ENCODE assay signal across 26 cellular contexts in genomic region chr18:35571138-35571537, GRCh38.
"Had no signal": no experiment of that assay in that cellular context is flagged by ENCODE, and none has a peak within 500 bp of the region (broad histone marks: within the 10 kb centered on the region; RNA-seq: fewer than 3 reads in every experiment).

No MANE protein-coding gene starts in this region.

- H3K4me1 ChIP-seq: body of pancreas, foreskin keratinocyte, heart right ventricle, left lung, lower lobe of right lung, testis had no signal

- DNase-seq: activated CD4-positive, alpha-beta memory T cell treated with anti-CD3 and anti-CD28 coated beads, Interleukin-2, amount 10 ng/mL, durations not matched to agents 7 days and 5 days; activated CD4-positive, alpha-beta T cell treated with anti-CD3 and anti-CD28 coated beads, Interleukin-2, amount 10 ng/mL, durations not matched to agents 24 days and 14 days; activated CD4-positive, CD25-positive, alpha-beta regulatory T cell treated with anti-CD3 and anti-CD28 coated beads, Interleukin-2, amount 50 U/mL, for 72 hours; activated naive CD8-positive, alpha-beta T cell treated with anti-CD3 and anti-CD28 coated beads, Interleukin-2, amount 50 U/mL, for 24 hours; activated T-cell treated with anti-CD3 and anti-CD28 coated beads, Interleukin-2, amount 50 U/mL, for 4 hours; anterior cingulate cortex; body of pancreas; caudate nucleus; cortex of kidney; effector memory CD8-positive, alpha-beta T cell; foreskin keratinocyte; heart right ventricle; kidney glomerular epithelial cell; left lung; lower lobe of right lung; mesendoderm; posterior cingulate gyrus; right cardiac atrium; stimulated activated CD4-positive, alpha-beta T cell treated with anti-CD3 and anti-CD28 coated beads, Interleukin-2, amount 100 ng/mL, for 48 hours; stimulated activated naive CD8-positive, alpha-beta T cell treated with anti-CD3 and anti-CD28 coated beads, Interleukin-15, Interleukin-2, amounts not matched to agents 100 U/mL and 50 U/mL, for 24 hours; T-helper 17 cell; T1000; testis; trophoblast cell had no signal

- H3K27ac ChIP-seq: body of pancreas, foreskin keratinocyte, heart right ventricle, left lung, lower lobe of right lung, testis had no signal

- H3K36me3 ChIP-seq: heart right ventricle, left lung, lower lobe of right lung had no signal

- ATAC-seq: activated naive CD8-positive, alpha-beta T cell treated with anti-CD3 and anti-CD28 coated beads, Interleukin-2, amount 50 U/mL, for 24 hours; activated T-cell treated with anti-CD3 and anti-CD28 coated beads, Interleukin-2, amount 50 U/mL, for 4 hours; body of pancreas; effector memory CD8-positive, alpha-beta T cell; foreskin keratinocyte; heart right ventricle; left lung; lower lobe of right lung; natural killer cell treated with Interleukin-12 subunit alpha and Interleukin-12 subunit beta and Interleukin-15 and Interleukin-18, amount 100 ng/mL, for 72 hours; right cardiac atrium; stimulated activated naive CD8-positive, alpha-beta T cell treated with anti-CD3 and anti-CD28 coated beads, Interleukin-15, Interleukin-2, amounts not matched to agents 100 U/mL and 50 U/mL, for 24 hours; T-helper 17 cell had no signal

- FAIRE-seq: urothelium cell line had no signal

- H3K27me3 ChIP-seq: body of pancreas, foreskin keratinocyte, heart right ventricle, left lung, testis had no signal

- H3K4me3 ChIP-seq: body of pancreas, heart right ventricle, left lung, lower lobe of right lung, testis had no signal

- H3K9me3 ChIP-seq: body of pancreas, heart right ventricle, lower lobe of right lung, testis had no signal
